In genomic region chr2:183215917-183216316, GRCh38 we compare ENCODE assay signal across 26 cellular contexts.
"Had no signal": no experiment of that assay in that cellular context is flagged by ENCODE, and none has a peak within 500 bp of the region (broad histone marks: within the 10 kb centered on the region; RNA-seq: fewer than 3 reads in every experiment).

No MANE protein-coding gene starts in this region.

- DNase-seq: hypothalamus; immature natural killer cell; left ventricle myocardium inferior; midbrain; mucosa of descending colon; naive thymus-derived CD4-positive, alpha-beta T cell; ovary; retina; right cardiac atrium; stimulated activated CD4-positive, alpha-beta T cell treated with anti-CD3 and anti-CD28 coated beads, Interleukin-12 subunit alpha, Interleukin-12 subunit beta, amount 100 ng/mL, for 4 hours; stimulated activated CD4-positive, alpha-beta T cell treated with anti-CD3 and anti-CD28 coated beads, Interleukin-15, amount 100 ng/mL, for 24 hours; stimulated activated CD4-positive, alpha-beta T cell treated with anti-CD3 and anti-CD28 coated beads, Interleukin-2, amount 100 ng/mL, for 24 hours; stimulated activated CD4-positive, alpha-beta T cell treated with anti-CD3 and anti-CD28 coated beads, Interleukin-4, amount 100 ng/mL, for 1 hour; stimulated activated naive B cell treated with anti-CD40 and anti-IgM and Interleukin-4, amounts not matched to agents 10 μg/mL and 1 μg/mL and 100 μg/mL, for 72 hours; stimulated activated naive CD8-positive, alpha-beta T cell treated with anti-CD3 and anti-CD28 coated beads, Interleukin-15, Interleukin-2, amounts not matched to agents 100 U/mL and 50 U/mL, for 24 hours; stomach; testis; thyroid gland; transverse colon; upper lobe of left lung had no signal

- H3K4me3 ChIP-seq: left ventricle myocardium inferior, lung, mucosa of descending colon, ovary, prostate gland, skin epidermis, stomach, testis, thyroid gland, transverse colon, upper lobe of left lung, vagina had no signal

- ATAC-seq: mucosa of descending colon; naive thymus-derived CD4-positive, alpha-beta T cell; natural killer cell treated with Interleukin-12 subunit alpha and Interleukin-12 subunit beta and Interleukin-15 and Interleukin-18, amount 100 ng/mL, for 72 hours; right cardiac atrium; sciatic nerve; stimulated activated naive B cell treated with anti-CD40 and anti-IgM and Interleukin-4, amounts not matched to agents 10 μg/mL and 1 μg/mL and 100 μg/mL, for 72 hours; stimulated activated naive CD8-positive, alpha-beta T cell treated with anti-CD3 and anti-CD28 coated beads, Interleukin-15, Interleukin-2, amounts not matched to agents 100 U/mL and 50 U/mL, for 24 hours had no signal

- H3K27ac ChIP-seq: left ventricle myocardium inferior, ovary, prostate gland, skin epidermis, stomach, testis, thyroid gland, transverse colon, upper lobe of left lung, vagina had no signal
